9 cellular contexts compared by ENCODE assay signal in the genomic region with DNA sequence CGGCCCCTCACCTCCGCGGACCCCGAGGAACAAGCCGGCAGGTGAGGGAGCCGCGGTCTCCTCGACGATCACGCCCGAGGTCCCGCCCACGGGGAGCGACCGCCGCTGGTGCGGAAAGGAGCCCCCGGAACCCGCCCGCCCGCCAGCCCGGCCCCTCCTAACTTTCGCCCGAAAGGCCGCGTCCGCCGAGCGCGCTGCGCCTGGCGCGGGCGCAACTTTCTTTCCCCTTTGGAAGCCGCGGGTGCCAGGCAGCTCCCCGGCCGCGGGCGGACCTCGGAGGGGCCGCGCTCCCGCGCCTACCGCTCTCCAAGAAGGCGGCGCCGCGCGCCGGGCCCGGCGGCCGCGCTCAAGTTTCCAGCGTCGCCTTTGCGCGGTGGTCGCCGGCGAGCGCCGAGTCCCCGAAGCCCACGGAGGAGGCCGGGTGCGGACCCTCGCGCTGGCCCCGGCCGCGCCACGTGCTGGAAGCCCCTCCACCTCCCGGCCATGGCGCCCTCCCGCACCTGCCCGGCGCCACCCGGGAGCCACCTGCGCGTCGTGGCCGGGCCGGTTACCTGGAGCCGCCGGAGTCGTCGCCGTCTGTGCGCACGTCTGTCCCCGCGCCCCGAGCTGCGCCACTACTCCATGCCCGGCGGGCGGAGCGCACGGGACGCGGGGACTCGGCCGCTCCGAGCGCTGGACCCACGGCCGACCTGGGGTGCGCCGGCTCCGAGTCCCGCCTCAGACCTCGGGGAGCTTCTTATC. TPM values are rescaled to one million over a fixed set of nuclear protein-coding genes. Genes with fewer than 3 reads are reported as not detected.
A peak's percentile ranks its signal among the peaks of the same experiment; 100 is the strongest.
DNase-seq lines count a peak whose midpoint lies in the region; ATAC-seq, FAIRE-seq and TF ChIP-seq lines count a peak whose summit lies in the region.
"Had no signal": no experiment of that assay in that cellular context is flagged by ENCODE, and none has a peak within 500 bp of the region (broad histone marks: within the 10 kb centered on the region; RNA-seq: fewer than 3 reads in every experiment).

A gene with protein sequence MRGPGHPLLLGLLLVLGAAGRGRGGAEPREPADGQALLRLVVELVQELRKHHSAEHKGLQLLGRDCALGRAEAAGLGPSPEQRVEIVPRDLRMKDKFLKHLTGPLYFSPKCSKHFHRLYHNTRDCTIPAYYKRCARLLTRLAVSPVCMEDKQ (minus strand): TSS at position 90 of the 741 bp plus-strand sequence. CDS start 256 bp downstream, outside the sequence.

- no peak within 1 kb of the TSS for H3K4me3 ChIP-seq in GM12878
- peak within 1 kb of the TSS in 2 of 3 experiments; percentile 38 to 72; a peak in 5 of 6 replicates for H3K4me3 ChIP-seq in HepG2 (replicated peaks in 1 of 3; ENCODE audit: insufficient read depth in 1 of 3, low read depth in 2 of 3, low read length in 3 of 3)
- H3K4me3 ChIP-seq in transverse colon: peak within 1 kb of the TSS; percentile 18 to 65 (median 38)
- H3K4me3 ChIP-seq: SJSA1 had no signal

- in situ Hi-C loops in GM12878 (cut with MboI) (no loop called here), HepG2 (cut with HindIII; ENCODE audit: extremely low pct_ligation_motif_present, low pct_unique_long_range_greater_than_20kb) (loop anchor here (5.0 kb wide), 1 partner anchor 41 kb away; no protein-coding TSS in a partner anchor), transverse colon (cut with MboI; ENCODE audit: low pct_ligation_motif_present in 1 of 4, low pct_unique_long_range_greater_than_20kb in 1 of 4, low sequenced_read_pairs in 3 of 4) (no loop called here)

- H3K27me3 ChIP-seq in GM12878 (replicated peaks in 1 of 2; ENCODE audit: control insufficient read depth in 2 of 2, insufficient read depth in 2 of 2, low read length in 1 of 2) (peaks cover 2 to 3% of the 10 kb centered on the region in 2 experiments; a peak in 2 of 4 replicates), HepG2 (ENCODE audit: control insufficient read depth in 1 of 2, insufficient read depth in 2 of 2, low read length in 2 of 2) (peaks cover 3 to 19% of the 10 kb centered on the region in 2 experiments), transverse colon (peaks cover 55% of the 10 kb centered on the region)

- H3K9me3 Mint-ChIP-seq in activated naive CD4-positive, alpha-beta T cell treated with anti-CD3 and anti-CD28 coated beads for 36 hours: peaks cover under 1% of the 10 kb centered on the region

- H3K4me1 Mint-ChIP-seq in activated naive CD4-positive, alpha-beta T cell treated with anti-CD3 and anti-CD28 coated beads for 36 hours (ENCODE audit: low read depth): peaks cover 2% of the 10 kb centered on the region

- DNase-seq in activated naive CD4-positive, alpha-beta T cell treated with anti-CD3 and anti-CD28 coated beads for 36 hours: peak; percentile 6
- DNase-seq in activated naive CD4-positive, alpha-beta T cell (lab: John Stamatoyannopoulos, UW): no peak
- DNase-seq in GM12878 (ENCODE audit: low read depth, low spot score) (no peak), HepG2 (ENCODE audit: low spot score) (no peak), transverse colon (peak; percentile 8), NCI-H1092 treated with DMSO at 0.1 percent for 48 hours (lab: John Stamatoyannopoulos, UW) (no peak)

- no peaks in the 10 kb centered on the region for H3K9me3 ChIP-seq in GM12878 (replicated peaks; ENCODE audit: control insufficient read depth, insufficient read depth, low read length)
- H3K9me3 ChIP-seq in HepG2 (ENCODE audit: low read length): no peaks in the 10 kb centered on the region
- H3K9me3 ChIP-seq in transverse colon: no peaks in the 10 kb centered on the region
- H3K9me3 ChIP-seq: SJSA1 had no signal

- TF ChIP-seq EP300 in GM12878 (IDR thresholded peaks at IDR 0.05; ENCODE audit: borderline replicate concordance in 1 of 2, control insufficient read depth in 1 of 2, low read depth in 2 of 2, low read length in 2 of 2) (no peak), HepG2 (IDR thresholded peaks at IDR 0.05; ENCODE audit: low read depth in 2 of 2, low read length in 2 of 2) (no peak), HepG2 (CRISPR knock-in tag; IDR thresholded peaks at IDR 0.05; ENCODE audit: borderline replicate concordance) (no peak), transverse colon (IDR thresholded peaks at IDR 0.05; ENCODE audit: low read depth) (no peak)

- TF ChIP-seq POLR2A in GM12878 (IDR thresholded peaks at IDR 0.05; ENCODE audit: low read depth, low read length): no peak
- no peak for TF ChIP-seq POLR2A in HepG2 (IDR thresholded peaks at IDR 0.05; ENCODE audit: insufficient read depth in 1 of 2, low read depth in 2 of 2, low read length in 2 of 2)
- no peak for TF ChIP-seq POLR2A in transverse colon (IDR thresholded peaks at IDR 0.05)

- H3K4me2 ChIP-seq in GM12878 (ENCODE audit: control insufficient read depth, insufficient read depth) (peak within 1 kb of the TSS; percentile 25; the same call in 1 of the 2 replicates), HepG2 (ENCODE audit: low read depth, low read length) (peak within 1 kb of the TSS; percentile 94)

- H2AFZ ChIP-seq in GM12878 (ENCODE audit: control insufficient read depth, low read depth, low read length): no peak within 1 kb of the TSS
- no peak within 1 kb of the TSS for H2AFZ ChIP-seq in HepG2 (ENCODE audit: low read length)

- peaks cover 6% of the 10 kb centered on the region for H3K36me3 Mint-ChIP-seq in activated naive CD4-positive, alpha-beta T cell treated with anti-CD3 and anti-CD28 coated beads for 36 hours (ENCODE audit: low read depth)

- H3K36me3 ChIP-seq in GM12878 (ENCODE audit: control insufficient read depth in 2 of 2, insufficient read depth in 2 of 2, low read length in 1 of 2) (0 out of 4 replicates have a peak, but pooled peaks cover 0 to 2% of the 10 kb centered on the region in 2 experiments), HepG2 (replicated peaks in 1 of 2; ENCODE audit: control insufficient read depth in 1 of 2, insufficient read depth in 2 of 2, low read length in 2 of 2) (no peaks in the 10 kb centered on the region; a peak in 2 of 5 replicates), transverse colon (no peaks in the 10 kb centered on the region)
- H3K36me3 ChIP-seq: SJSA1 had no signal

- H3K27ac Mint-ChIP-seq in activated naive CD4-positive, alpha-beta T cell treated with anti-CD3 and anti-CD28 coated beads for 36 hours: no peak within 1 kb of the TSS

- no TSS peak for BruUV-seq in GM12878 (replicated peaks; lab: Mats Ljungman, UMichigan)
- no TSS peak for BruUV-seq in HepG2 (replicated peaks; lab: Mats Ljungman, UMichigan)

- H4K20me1 ChIP-seq in GM12878 (ENCODE audit: control insufficient read depth, insufficient read depth): no peaks in the 10 kb centered on the region
- H4K20me1 ChIP-seq in HepG2 (ENCODE audit: insufficient read depth, low read length): no peaks in the 10 kb centered on the region

- H3K27me3 Mint-ChIP-seq in activated naive CD4-positive, alpha-beta T cell treated with anti-CD3 and anti-CD28 coated beads for 36 hours (ENCODE audit: low read depth): peaks cover 28% of the 10 kb centered on the region

- ATAC-seq in GM12878: peak; percentile 36; the same call in 2 of the 3 replicates
- peak; percentile 18 for ATAC-seq in HepG2
- ATAC-seq in GM19452 (IDR thresholded peaks at IDR 0.05; ENCODE audit: unreplicated experiment): no peak
- no peak for ATAC-seq in GM19324 (IDR thresholded peaks at IDR 0.05; ENCODE audit: low FRiP score, unreplicated experiment)

- no peak for TF ChIP-seq CTCF in GM12878 (IDR thresholded peaks at IDR 0.05 in 2 of 3, conservative IDR thresholded peaks at IDR 0.05 in 1 of 3; ENCODE audit: control insufficient read depth in 2 of 3, extremely low read depth in 1 of 3, insufficient read depth in 1 of 3, low read depth in 3 of 3, low read length in 3 of 3)
- TF ChIP-seq CTCF in HepG2 (CRISPR knock-in tag; IDR thresholded peaks at IDR 0.05): no peak
- no peak for TF ChIP-seq CTCF in transverse colon (IDR thresholded peaks at IDR 0.05)

- H3K4me3 Mint-ChIP-seq in activated naive CD4-positive, alpha-beta T cell treated with anti-CD3 and anti-CD28 coated beads for 36 hours: peak within 1 kb of the TSS; percentile 15

- FAIRE-seq in GM12878 (lab: Jason Lieb, UNC) (no peak), HepG2 (lab: Jason Lieb, UNC) (no peak)

- TF ChIP-seq RAD21 in GM12878 (IDR thresholded peaks at IDR 0.05; ENCODE audit: insufficient read depth, low read depth, low read length) (no peak), HepG2 (CRISPR knock-in tag; IDR thresholded peaks at IDR 0.05) (no peak)

- POLR2A ChIA-PET in GM12878 (lab: Charles Lee) (no interaction called here), HepG2 (lab: Yijun Ruan, JAX) (interaction anchor here (0.9 to 1.8 kb wide), 2 partner anchors 26 to 113 kb away, joined by 3 to 8 read pairs; no protein-coding TSS in a partner anchor)

- intact Hi-C loops in activated naive CD4-positive, alpha-beta T cell treated with anti-CD3 and anti-CD28 coated beads for 36 hours (cut with micrococcal nuclease): loop anchor here (2.0 to 5.0 kb wide), 2 partner anchors 349 to 389 kb away; partner anchors contain the start of gene TMEM18
- intact Hi-C loops in GM12878 (cut with micrococcal nuclease; ENCODE audit: unreplicated experiment) (no loop called here), HepG2 (cut with micrococcal nuclease; ENCODE audit: unreplicated experiment) (no loop called here), transverse colon (cut with DNase I; ENCODE audit: low total_unique reads) (no loop called here)

- H3K4me1 ChIP-seq in GM12878 (ENCODE audit: control insufficient read depth, insufficient read depth, low read length): no peaks in the 10 kb centered on the region
- H3K4me1 ChIP-seq in HepG2 (ENCODE audit: insufficient read depth, low read length): peaks cover 10% of the 10 kb centered on the region
- H3K4me1 ChIP-seq in transverse colon: peaks cover 5 to 43% (median 25%) of the 10 kb centered on the region in 4 donors

- CTCF ChIA-PET in activated naive CD4-positive, alpha-beta T cell treated with anti-CD3 and anti-CD28 coated beads for 36 hours (lab: Charles Lee): no interaction called here
- CTCF ChIA-PET in GM12878 (lab: Yijun Ruan, JAX): no interaction called here
- CTCF ChIA-PET in HepG2 (lab: Yijun Ruan, JAX; ENCODE audit: low intra/inter-chr PET ratio, low total read pairs): interaction anchor here (0.8 to 3.9 kb wide), 4 partner anchors 41 to 349 kb away, joined by 3 to 96 read pairs (median 4); no protein-coding TSS in a partner anchor

- H3K27ac ChIP-seq in GM12878 (ENCODE audit: control insufficient read depth, insufficient read depth) (no peak within 1 kb of the TSS), HepG2 (ENCODE audit: extremely low read length, insufficient read depth, low read length) (no peak within 1 kb of the TSS), transverse colon (peak within 1 kb of the TSS; percentile 32 to 51 (median 50))
- H3K27ac ChIP-seq: SJSA1 had no signal

- H3K9ac ChIP-seq in GM12878 (ENCODE audit: control insufficient read depth, insufficient read depth, low read length) (no peak within 1 kb of the TSS), HepG2 (ENCODE audit: insufficient read depth, low read depth, low read length) (no peak within 1 kb of the TSS)

- no peaks in the 10 kb centered on the region for H3K79me2 ChIP-seq in GM12878 (ENCODE audit: control insufficient read depth, insufficient read depth, low read length)
- no peaks in the 10 kb centered on the region for H3K79me2 ChIP-seq in HepG2 (ENCODE audit: insufficient read depth, low read length)

- SMC1A ChIA-PET in GM12878 (lab: Charles Lee; ENCODE audit: uncharacterized antibody, unreplicated experiment): interaction anchor here (1.0 kb wide), 1 partner anchor 112 kb away, joined by 3 read pairs; no protein-coding TSS in a partner anchor

- 2% methylated on average over 83 of the region's 115 CpGs for WGBS in GM12878 (ENCODE audit: insufficient coverage, insufficient replicate concordance, low lambda C conversion rate, missing lambda C conversion rate)
- 12% methylated on average over 20 of the region's 115 CpGs for WGBS in HepG2 (ENCODE audit: low lambda C conversion rate)
- 2% methylated on average over 93 of the region's 115 CpGs; no CpG with 5 or more reads in 1 of the 2 donors for WGBS in transverse colon (ENCODE audit: low coverage in 1 of 2), 2 donors

- RAD21 ChIA-PET in GM12878 (lab: Charles Lee; ENCODE audit: unreplicated experiment): no interaction called here

RNA-seq across cellular contexts. Expression of the gene that starts here (rescaled TPM):
- total RNA-seq in activated naive CD4-positive, alpha-beta T cell treated with anti-CD3 and anti-CD28 coated beads for 36 hours: not detected
- not detected in 2 replicates for total RNA-seq in GM12878 (2013; cell fraction: nucleolus; rRNA removed)
- total RNA-seq in GM12878 (2014; rRNA removed) (not detected in 2 replicates), GM12878 (2014; rRNA removed; fragmentation: Illumina TruSeq; extraction: Trizol) (not detected in 2 replicates), GM12878 (2021) (not detected in 2 replicates), HepG2 (2016; rRNA removed; fragmentation: Illumina TruSeq; extraction: Trizol) (0.22 TPM in 1 of 2 replicates, not detected in the other), transverse colon (1 to 10 TPM in 1 of 4 donors, under 1 TPM in 1, not detected in 2; 0.96 to 2.5 TPM)
- not detected for polyA plus RNA-seq in GM12878 (2011; ENCODE audit: low read depth)
- polyA plus RNA-seq in GM12878 (2011; rRNA removed) (not detected in 2 replicates), GM12878 (2014; fragmentation: Illumina TruSeq; extraction: Trizol) (not detected in 2 replicates), GM12878 (2014; fragmentation: Nextera tagmentation; extraction: Ambion mirVana) (under 1 TPM in 1 of 2 experiments, not detected in 1; 0.11 TPM), GM12878 (2014; rRNA removed) (0.11 TPM in 1 of 2 replicates, not detected in the other), GM12878 (2016; fragmentation: Nextera tagmentation; extraction: Ambion mirVana) (under 1 TPM; 0.11 to 0.29 TPM), HepG2 (2011; rRNA removed) (1.7 and 2.9 TPM in 2 replicates)
- not detected in 2 replicates for polyA plus RNA-seq in GM12878 (2011; cell fraction: cytosol; rRNA removed)
- polyA plus RNA-seq in GM12878 (2011; cell fraction: nucleus; rRNA removed): not detected in 2 replicates
- polyA plus RNA-seq in GM12878 (2012): not detected in 2 replicates
- not detected in 2 replicates for polyA minus RNA-seq in GM12878 (2011; rRNA and poly(A)+ RNA removed)
- polyA minus RNA-seq in GM12878 (2011; cell fraction: cytosol; rRNA and poly(A)+ RNA removed): not detected in 2 replicates
- polyA minus RNA-seq in GM12878 (2011; cell fraction: nucleus; rRNA and poly(A)+ RNA removed): not detected in 2 replicates
- total RNA-seq in HepG2 (2016; cell fraction: cytosol; rRNA removed; fragmentation: Illumina TruSeq; extraction: Trizol; ENCODE audit: low read depth): not detected in 2 replicates
- 0.22 TPM in 1 of 2 replicates, not detected in the other for total RNA-seq in HepG2 (2016; cell fraction: insoluble cytoplasmic fraction; rRNA removed; fragmentation: Illumina TruSeq; extraction: Trizol)
- 0.77 and 0.93 TPM in 2 replicates for total RNA-seq in HepG2 (2016; cell fraction: membrane; rRNA removed; fragmentation: Illumina TruSeq; extraction: Trizol)
- total RNA-seq in HepG2 (2016; cell fraction: nucleus; rRNA removed; fragmentation: Illumina TruSeq; extraction: Trizol): not detected in 2 replicates
- polyA plus RNA-seq in HepG2 (2011; cell fraction: cytosol; rRNA removed): 0.89 and 1.5 TPM in 2 replicates
- 0.82 and 1.1 TPM in 2 replicates for polyA plus RNA-seq in HepG2 (2011; cell fraction: nucleus; rRNA removed)
- polyA plus RNA-seq in HepG2 (2012): 1.5 and 2.3 TPM in 2 replicates
- polyA plus RNA-seq in HepG2 (2016; cell fraction: cytosol; fragmentation: Illumina TruSeq; extraction: Trizol; ENCODE audit: low read depth): 0.12 and 0.19 TPM in 2 replicates
- polyA plus RNA-seq in HepG2 (2016; cell fraction: insoluble cytoplasmic fraction; fragmentation: Illumina TruSeq; extraction: Trizol; ENCODE audit: low read depth): 0.35 TPM in 1 of 2 replicates, not detected in the other
- polyA plus RNA-seq in HepG2 (2016; cell fraction: membrane; fragmentation: Illumina TruSeq; extraction: Trizol; ENCODE audit: low read depth): 0.22 and 0.45 TPM in 2 replicates
- polyA plus RNA-seq in HepG2 (2016; cell fraction: nucleus; fragmentation: Illumina TruSeq; extraction: Trizol; ENCODE audit: insufficient read depth, low read depth): 0.72 and 1.0 TPM in 2 replicates
- not detected in 2 replicates for polyA minus RNA-seq in HepG2 (2011; rRNA and poly(A)+ RNA removed; ENCODE audit: low replicate concordance)
- 0.59 TPM in 1 of 2 replicates, not detected in the other for polyA minus RNA-seq in HepG2 (2011; cell fraction: cytosol; rRNA and poly(A)+ RNA removed)
- polyA minus RNA-seq in HepG2 (2011; cell fraction: nucleus; rRNA and poly(A)+ RNA removed): 1.4 and 1.5 TPM in 2 replicates
- total RNA-seq: SJSA1 had no signal

Comparison
In these comparisons a context has a peak if more than half of its experiments do, and no peak if none do; other contexts are left out.
1. Peak in DNase-seq in activated naive CD4-positive, alpha-beta T cell treated with anti-CD3 and anti-CD28 coated beads for 36 hours; RNA of the gene not detected or under 1 TPM.
2. Peak in ATAC-seq and H3K4me2 ChIP-seq in GM12878; RNA of the gene not detected or under 1 TPM.
3. H3K27ac ChIP-seq: peak in transverse colon (4 of 4); none in GM12878 (single experiment) and HepG2 (single experiment).